Comparison of ENCODE assay signal across 9 cellular contexts in genomic region chr7:77199008-77199966, GRCh38. TPM values are rescaled to one million over a fixed set of nuclear protein-coding genes. Genes with fewer than 3 reads are reported as not detected.
A peak's percentile ranks its signal among the peaks of the same experiment; 100 is the strongest.
DNase-seq lines count a peak whose midpoint lies in the region; ATAC-seq and TF ChIP-seq lines count a peak whose summit lies in the region.
"Had no signal": no experiment of that assay in that cellular context is flagged by ENCODE, and none has a peak within 500 bp of the region (broad histone marks: within the 10 kb centered on the region; RNA-seq: fewer than 3 reads in every experiment).

A gene with protein sequence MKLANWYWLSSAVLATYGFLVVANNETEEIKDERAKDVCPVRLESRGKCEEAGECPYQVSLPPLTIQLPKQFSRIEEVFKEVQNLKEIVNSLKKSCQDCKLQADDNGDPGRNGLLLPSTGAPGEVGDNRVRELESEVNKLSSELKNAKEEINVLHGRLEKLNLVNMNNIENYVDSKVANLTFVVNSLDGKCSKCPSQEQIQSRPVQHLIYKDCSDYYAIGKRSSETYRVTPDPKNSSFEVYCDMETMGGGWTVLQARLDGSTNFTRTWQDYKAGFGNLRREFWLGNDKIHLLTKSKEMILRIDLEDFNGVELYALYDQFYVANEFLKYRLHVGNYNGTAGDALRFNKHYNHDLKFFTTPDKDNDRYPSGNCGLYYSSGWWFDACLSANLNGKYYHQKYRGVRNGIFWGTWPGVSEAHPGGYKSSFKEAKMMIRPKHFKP (minus strand): TSS chr7:77199819. CDS start chr7:77199793, 26 bp downstream.

- H3K27ac ChIP-seq in upper lobe of right lung: peak within 1 kb of the TSS; percentile 63

- H3K4me3 ChIP-seq in LNCaP clone FGC (ENCODE audit: low read depth, low read length) (no peak within 1 kb of the TSS), fibroblast of mammary gland (ENCODE audit: control insufficient read depth, low read depth, low read length) (peak within 1 kb of the TSS; percentile 22), upper lobe of right lung (peak within 1 kb of the TSS; percentile 48)

- intact Hi-C loops in upper lobe of right lung (cut with DNase I): no loop called here

- TF ChIP-seq CTCF in LNCaP clone FGC (IDR thresholded peaks at IDR 0.05; ENCODE audit: control insufficient read depth, extremely low read depth, insufficient read depth) (no peak), fibroblast of mammary gland (conservative IDR thresholded peaks at IDR 0.05; ENCODE audit: control insufficient read depth, insufficient read depth, low read depth, low read length) (no peak), upper lobe of right lung (IDR thresholded peaks at IDR 0.05) (no peak)

- H3K27me3 ChIP-seq in upper lobe of right lung: no peaks in the 10 kb centered on the region

- H3K4me1 Mint-ChIP-seq in natural killer cell treated with Interleukin-12 subunit alpha and Interleukin-12 subunit beta and Interleukin-15 and Interleukin-18, amount 100 ng/mL, for 72 hours (ENCODE audit: low read depth in 2 of 2): peaks cover 41 to 47% of the 10 kb centered on the region in 2 donors

- H3K27ac Mint-ChIP-seq in natural killer cell treated with Interleukin-12 subunit alpha and Interleukin-12 subunit beta and Interleukin-15 and Interleukin-18, amount 100 ng/mL, for 72 hours: peak within 1 kb of the TSS; percentile 80 to 97

- no peaks in the 10 kb centered on the region for H3K36me3 Mint-ChIP-seq in natural killer cell treated with Interleukin-12 subunit alpha and Interleukin-12 subunit beta and Interleukin-15 and Interleukin-18, amount 100 ng/mL, for 72 hours

- H3K36me3 ChIP-seq in upper lobe of right lung: no peaks in the 10 kb centered on the region

- peaks cover 5% of the 10 kb centered on the region for H3K4me1 ChIP-seq in upper lobe of right lung

- H3K9me3 ChIP-seq in upper lobe of right lung: no peaks in the 10 kb centered on the region

- H3K27me3 Mint-ChIP-seq in natural killer cell treated with Interleukin-12 subunit alpha and Interleukin-12 subunit beta and Interleukin-15 and Interleukin-18, amount 100 ng/mL, for 72 hours: no peaks in the 10 kb centered on the region

- peak; percentile 62 for ATAC-seq in natural killer cell treated with Interleukin-12 subunit alpha and Interleukin-12 subunit beta and Interleukin-15 and Interleukin-18, amount 100 ng/mL, for 72 hours
- ATAC-seq in upper lobe of right lung: peak; percentile 90
- ATAC-seq: HCT116 had no signal

- peak within 1 kb of the TSS; percentile 92 for H3K4me3 Mint-ChIP-seq in natural killer cell treated with Interleukin-12 subunit alpha and Interleukin-12 subunit beta and Interleukin-15 and Interleukin-18, amount 100 ng/mL, for 72 hours

- DNase-seq in CD1c-positive myeloid dendritic cell (ENCODE audit: extremely low spot score) (peak; percentile 79), LNCaP clone FGC (ENCODE audit: low read depth) (peak; percentile 75), fibroblast of mammary gland (ENCODE audit: low read depth) (peak; percentile 50), upper lobe of right lung (peak; percentile 71), OCI-M1 (lab: John Stamatoyannopoulos, UW) (no peak), RPMI8226 (no peak)
- DNase-seq in activated CD8-positive, alpha-beta memory T cell treated with anti-CD3 and anti-CD28 coated beads, Interleukin-2, amount 50 U/mL, for 48 hours: peak; percentile 56
- no peak for DNase-seq in natural killer cell treated with Interleukin-12 subunit alpha and Interleukin-12 subunit beta and Interleukin-15 and Interleukin-18, amount 100 ng/mL, for 72 hours (ENCODE audit: low spot score)

- H3K9me3 Mint-ChIP-seq in natural killer cell treated with Interleukin-12 subunit alpha and Interleukin-12 subunit beta and Interleukin-15 and Interleukin-18, amount 100 ng/mL, for 72 hours: no peaks in the 10 kb centered on the region

RNA-seq across cellular contexts. Expression of the gene that starts here (rescaled TPM):
- total RNA-seq in natural killer cell treated with Interleukin-12 subunit alpha and Interleukin-12 subunit beta and Interleukin-15 and Interleukin-18, amount 100 ng/mL, for 72 hours: 1 to 10 TPM; 1.0 to 1.4 TPM
- 32.1 TPM for total RNA-seq in upper lobe of right lung

Comparison
In these comparisons a context has a peak if more than half of its experiments do, and no peak if none do; other contexts are left out.
1. RNA of the gene that starts here (total RNA-seq): 32.1 TPM in upper lobe of right lung (single experiment); 1.0 to 1.4 TPM in natural killer cell treated with Interleukin-12 subunit alpha and Interleukin-12 subunit beta and Interleukin-15 and Interleukin-18, amount 100 ng/mL, for 72 hours; every median in the first group is over 10 times any median in the second.
2. DNase-seq: peak in CD1c-positive myeloid dendritic cell (single experiment), LNCaP clone FGC (single experiment), activated CD8-positive, alpha-beta memory T cell treated with anti-CD3 and anti-CD28 coated beads, Interleukin-2, amount 50 U/mL, for 48 hours (single experiment), fibroblast of mammary gland (single experiment) and upper lobe of right lung (single experiment); none in natural killer cell treated with Interleukin-12 subunit alpha and Interleukin-12 subunit beta and Interleukin-15 and Interleukin-18, amount 100 ng/mL, for 72 hours (single experiment), OCI-M1 (single experiment) and RPMI8226 (single experiment).